ENCODE assay signal across 8 cellular contexts in genomic region chr4:103199009-103199408, GRCh38. TPM values are rescaled to one million over a fixed set of nuclear protein-coding genes. Genes with fewer than 3 reads are reported as not detected.
DNase-seq lines count a peak whose midpoint lies in the region; TF ChIP-seq lines count a peak whose summit lies in the region.

No MANE protein-coding gene starts in this region.

- H3K27me3 Mint-ChIP-seq in T-helper 2 cell treated with Interferon-gamma antibody and Interleukin-4, amounts not matched to agents 5 μg/mL and 100 μg/mL, for 36 hours (ENCODE audit: low read depth) = peaks cover 16% of the 10 kb centered on the region
- H3K27me3 Mint-ChIP-seq in activated naive CD8-positive, alpha-beta T cell treated with anti-CD3 and anti-CD28 coated beads for 36 hours = peaks cover 8% of the 10 kb centered on the region
- no peaks in the 10 kb centered on the region for H3K27me3 Mint-ChIP-seq in glutamatergic neuron (ENCODE audit: unreplicated experiment)

- peak overlapping the region; percentile 100 for H3K27ac Mint-ChIP-seq in T-helper 2 cell treated with Interferon-gamma antibody and Interleukin-4, amounts not matched to agents 5 μg/mL and 100 μg/mL, for 36 hours
- H3K27ac Mint-ChIP-seq in activated naive CD8-positive, alpha-beta T cell treated with anti-CD3 and anti-CD28 coated beads for 36 hours = no peak overlapping the region
- no peak overlapping the region for H3K27ac Mint-ChIP-seq in glutamatergic neuron (ENCODE audit: unreplicated experiment)

- intact Hi-C loops in lower leg skin (cut with DNase I; ENCODE audit: low total_unique reads) = no loop called here

- no peak for DNase-seq in T-helper 2 cell treated with Interferon-gamma antibody and Interleukin-4, amounts not matched to agents 5 μg/mL and 100 μg/mL, for 36 hours (ENCODE audit: low spot score)
- no peak for DNase-seq in T-helper 2 cell
- no peak for DNase-seq in activated naive CD8-positive, alpha-beta T cell treated with anti-CD3 and anti-CD28 coated beads for 36 hours
- DNase-seq in lower leg skin (ENCODE audit: low spot score in 2 of 2) = peak in 1 of 2 donors; percentile 71
- DNase-seq in DMS79 treated with DMSO at 0.1 percent for 48 hours (lab: John Stamatoyannopoulos, UW) = no peak
- no peak for DNase-seq in iPS-NIHi7 (ENCODE audit: extremely low spot score)
- DNase-seq in glutamatergic neuron = no peak

- no peaks in the 10 kb centered on the region for H3K4me1 ChIP-seq in stomach smooth muscle (ENCODE audit: control insufficient read depth, insufficient read depth, low read length)

- H3K4me3 ChIP-seq in lower leg skin (ENCODE audit: low read depth, poor library complexity, severe bottlenecking) = peak overlapping the region; percentile 61
- H3K4me3 ChIP-seq in stomach smooth muscle (ENCODE audit: low read length in 2 of 2) = peak overlapping the region; percentile 83 to 90

- H3K9me3 ChIP-seq in stomach smooth muscle (ENCODE audit: control insufficient read depth in 2 of 2, low read length in 2 of 2) = no peaks in the 10 kb centered on the region

- H3K4me1 Mint-ChIP-seq in T-helper 2 cell treated with Interferon-gamma antibody and Interleukin-4, amounts not matched to agents 5 μg/mL and 100 μg/mL, for 36 hours (ENCODE audit: low read depth) = peaks cover 23% of the 10 kb centered on the region
- H3K4me1 Mint-ChIP-seq in activated naive CD8-positive, alpha-beta T cell treated with anti-CD3 and anti-CD28 coated beads for 36 hours = peaks cover 6% of the 10 kb centered on the region
- peaks cover 4% of the 10 kb centered on the region for H3K4me1 Mint-ChIP-seq in glutamatergic neuron (ENCODE audit: low read depth, unreplicated experiment)

- no peaks in the 10 kb centered on the region for H3K36me3 ChIP-seq in stomach smooth muscle (ENCODE audit: control insufficient read depth in 2 of 2, insufficient read depth in 2 of 2, low read length in 2 of 2)

- no peaks in the 10 kb centered on the region for H3K9me3 Mint-ChIP-seq in T-helper 2 cell treated with Interferon-gamma antibody and Interleukin-4, amounts not matched to agents 5 μg/mL and 100 μg/mL, for 36 hours
- no peaks in the 10 kb centered on the region for H3K9me3 Mint-ChIP-seq in activated naive CD8-positive, alpha-beta T cell treated with anti-CD3 and anti-CD28 coated beads for 36 hours
- peaks cover 4% of the 10 kb centered on the region for H3K9me3 Mint-ChIP-seq in glutamatergic neuron (ENCODE audit: unreplicated experiment)

- H3K9ac ChIP-seq in stomach smooth muscle (ENCODE audit: low read length in 2 of 2) = peak overlapping the region; percentile 89 to 94

- H3K36me3 Mint-ChIP-seq in T-helper 2 cell treated with Interferon-gamma antibody and Interleukin-4, amounts not matched to agents 5 μg/mL and 100 μg/mL, for 36 hours (ENCODE audit: low read depth) = peaks cover 28% of the 10 kb centered on the region
- H3K36me3 Mint-ChIP-seq in activated naive CD8-positive, alpha-beta T cell treated with anti-CD3 and anti-CD28 coated beads for 36 hours = peaks cover 19% of the 10 kb centered on the region
- no peaks in the 10 kb centered on the region for H3K36me3 Mint-ChIP-seq in glutamatergic neuron (ENCODE audit: unreplicated experiment)

- WGBS in lower leg skin, 2 donors = 67 to 75% methylated on average over 9 of the region's 9 CpGs

- H3K4me3 Mint-ChIP-seq in T-helper 2 cell treated with Interferon-gamma antibody and Interleukin-4, amounts not matched to agents 5 μg/mL and 100 μg/mL, for 36 hours = peak overlapping the region; percentile 98
- peak overlapping the region; percentile 93 for H3K4me3 Mint-ChIP-seq in activated naive CD8-positive, alpha-beta T cell treated with anti-CD3 and anti-CD28 coated beads for 36 hours
- no peak overlapping the region for H3K4me3 Mint-ChIP-seq in glutamatergic neuron (ENCODE audit: unreplicated experiment)

- TF ChIP-seq POLR2A in lower leg skin (IDR thresholded peaks at IDR 0.05) = no peak

- no peak overlapping the region for H3K27ac ChIP-seq in stomach smooth muscle (ENCODE audit: low read length)

- no peak for TF ChIP-seq CTCF in lower leg skin (IDR thresholded peaks at IDR 0.05)
- TF ChIP-seq CTCF in glutamatergic neuron (IDR thresholded peaks at IDR 0.05; ENCODE audit: partially characterized antibody, unreplicated experiment) = no peak

- peaks cover 2% of the 10 kb centered on the region in 2 donors for H3K27me3 ChIP-seq in stomach smooth muscle (ENCODE audit: control insufficient read depth in 1 of 2, insufficient read depth in 2 of 2, low read length in 2 of 2)

RNA-seq across cellular contexts. Expression of gene CENPE, which starts 0.9 kb away (rescaled TPM):
- total RNA-seq in activated naive CD8-positive, alpha-beta T cell treated with anti-CD3 and anti-CD28 coated beads for 36 hours = 10 to 100 TPM; 34.2 to 36.8 TPM
- total RNA-seq in lower leg skin (1 to 10 TPM in 3 of 4 donors, under 1 TPM in 1; 0.80 to 1.7 (median 1.4) TPM), glutamatergic neuron (ENCODE audit: unreplicated experiment) (8.5 TPM)
